1 cellular context compared by ENCODE assay signal in the genomic region with DNA sequence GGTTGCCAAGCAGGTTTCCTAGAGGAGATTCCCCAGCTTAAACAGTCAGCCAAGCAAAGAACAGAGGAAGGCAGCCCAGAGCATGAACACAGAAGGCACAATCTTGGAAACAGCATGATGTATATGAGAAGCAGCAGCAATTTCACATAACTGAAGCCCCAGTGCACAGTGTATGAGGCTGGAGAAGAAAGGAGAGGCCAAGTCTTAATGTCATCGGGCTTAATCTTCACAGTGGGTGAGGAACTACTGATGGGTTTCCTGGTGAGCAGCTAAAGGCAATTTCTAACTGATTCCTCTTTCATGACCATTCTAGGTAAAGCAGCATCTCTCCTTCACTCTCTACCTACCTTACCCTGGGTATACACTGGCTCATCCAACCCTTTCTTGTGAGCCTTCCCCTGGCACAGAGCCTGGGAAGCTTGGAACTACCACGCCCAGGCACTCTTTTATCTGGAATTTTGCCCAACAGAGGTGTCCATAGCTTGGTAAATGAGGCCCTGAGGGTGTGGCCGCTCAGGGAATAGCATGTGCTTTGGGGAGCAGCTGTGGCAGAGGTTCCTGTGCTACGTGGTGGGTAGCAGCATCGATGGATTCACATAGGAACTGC.
TF ChIP-seq lines count a peak whose summit lies in the region.

No MANE protein-coding gene starts in this region.

TF ChIP-seq in IMR-90, 13 proteins besides CTCF, POLR2A, EP300 and RAD21 (continued from another document):
- TF ChIP-seq, protein P1, sequence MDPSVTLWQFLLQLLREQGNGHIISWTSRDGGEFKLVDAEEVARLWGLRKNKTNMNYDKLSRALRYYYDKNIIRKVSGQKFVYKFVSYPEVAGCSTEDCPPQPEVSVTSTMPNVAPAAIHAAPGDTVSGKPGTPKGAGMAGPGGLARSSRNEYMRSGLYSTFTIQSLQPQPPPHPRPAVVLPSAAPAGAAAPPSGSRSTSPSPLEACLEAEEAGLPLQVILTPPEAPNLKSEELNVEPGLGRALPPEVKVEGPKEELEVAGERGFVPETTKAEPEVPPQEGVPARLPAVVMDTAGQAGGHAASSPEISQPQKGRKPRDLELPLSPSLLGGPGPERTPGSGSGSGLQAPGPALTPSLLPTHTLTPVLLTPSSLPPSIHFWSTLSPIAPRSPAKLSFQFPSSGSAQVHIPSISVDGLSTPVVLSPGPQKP (IDR thresholded peaks at IDR 0.05; ENCODE audit: borderline replicate concordance, low read depth, low read length), result no peak
- no peak for TF ChIP-seq MXI1 (IDR thresholded peaks at IDR 0.05; ENCODE audit: borderline replicate concordance, low read depth, low read length)
- TF ChIP-seq MAFK (IDR thresholded peaks at IDR 0.05; ENCODE audit: low read depth, low read length), result no peak
- no peak for TF ChIP-seq RFX5 (IDR thresholded peaks at IDR 0.05; ENCODE audit: low read depth, low read length)
